10 cellular contexts compared by ENCODE assay signal in the genomic region with DNA sequence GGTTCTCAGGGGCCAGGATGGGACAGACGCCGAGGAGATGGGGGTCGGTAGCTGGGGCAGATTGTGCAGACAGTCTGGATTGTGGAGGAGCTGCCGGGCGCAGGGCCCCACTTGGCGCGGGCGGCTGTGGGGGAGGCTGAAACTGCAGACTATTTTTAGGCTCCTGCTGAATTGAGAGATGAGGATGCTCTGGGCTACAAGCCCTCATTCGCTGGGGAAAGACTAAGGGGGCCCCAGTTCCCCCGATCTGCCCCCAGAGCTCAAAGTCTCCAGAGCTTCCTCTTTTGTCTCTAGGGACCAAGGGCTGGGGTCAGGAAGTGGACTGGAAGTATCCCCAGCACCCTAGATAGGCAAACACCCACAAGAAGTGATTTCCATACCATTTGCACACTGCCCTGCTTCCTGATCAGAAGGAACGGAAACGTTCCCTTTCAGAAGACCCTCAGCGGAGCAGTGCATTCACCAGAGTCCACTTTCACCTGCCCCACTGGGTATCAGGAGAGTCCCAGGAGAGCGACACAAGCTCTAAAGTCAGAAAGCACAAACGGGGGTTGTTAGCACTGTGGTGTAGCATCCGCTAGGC. TPM values are rescaled to one million over a fixed set of nuclear protein-coding genes. Genes with fewer than 3 reads are reported as not detected.
DNase-seq lines count a peak whose midpoint lies in the region; ATAC-seq, FAIRE-seq and TF ChIP-seq lines count a peak whose summit lies in the region.
"Had no signal": no experiment of that assay in that cellular context is flagged by ENCODE, and none has a peak within 500 bp of the region (broad histone marks: within the 10 kb centered on the region; RNA-seq: fewer than 3 reads in every experiment).

No MANE protein-coding gene starts in this region.

- no peak overlapping the region for H2AFZ ChIP-seq in DND-41 (ENCODE audit: low read depth, low read length)

- ATAC-seq in DND-41 (ENCODE audit: insufficient read depth, low read depth) (no peak), HG03521 (IDR thresholded peaks at IDR 0.05; ENCODE audit: unreplicated experiment) (peak; percentile 19)
- ATAC-seq: left lung had no signal

- H3K27ac ChIP-seq in DND-41 (ENCODE audit: low read length) (peak overlapping the region; percentile 99), esophagus squamous epithelium (no peak overlapping the region)

- TF ChIP-seq CTCF in DND-41 (IDR thresholded peaks at IDR 0.05; ENCODE audit: borderline replicate concordance, extremely low read depth, low read length, poor library complexity, severe bottlenecking) (no peak), D721Med (IDR thresholded peaks at IDR 0.05; ENCODE audit: insufficient read depth, missing control alignments) (no peak), esophagus squamous epithelium (IDR thresholded peaks at IDR 0.05) (no peak)

- no peaks in the 10 kb centered on the region for H3K36me3 ChIP-seq in DND-41 (ENCODE audit: insufficient read depth, low read length)
- no peaks in the 10 kb centered on the region for H3K36me3 ChIP-seq in esophagus squamous epithelium
- H3K36me3 ChIP-seq: left lung had no signal

- peak overlapping the region; percentile 38 for H3K9ac ChIP-seq in DND-41 (ENCODE audit: low read depth, low read length)

- H3K4me2 ChIP-seq in DND-41 (ENCODE audit: insufficient read depth, low read length), result peak overlapping the region; percentile 40; the same call in 1 of the 2 replicates

- H3K4me3 ChIP-seq in DND-41 (ENCODE audit: low read depth in 1 of 2, low read length in 2 of 2) (no peak overlapping the region), esophagus squamous epithelium (no peak overlapping the region)
- H3K4me3 ChIP-seq: left lung had no signal

- DNase-seq in DND-41 (peak; percentile 51), GM19238 (ENCODE audit: insufficient read length, low spot score) (peak; percentile 83), anterior cingulate cortex (lab: John Stamatoyannopoulos, UW) (peak in 31 of 58 donors; percentile 9 to 65 (median 34)), NCI-H187 (lab: John Stamatoyannopoulos, UW) (no peak), D721Med (ENCODE audit: insufficient read length, low spot score) (no peak), esophagus squamous epithelium (lab: John Stamatoyannopoulos, UW) (no peak), HuH-7 (ENCODE audit: low spot score) (no peak)
- DNase-seq: left lung had no signal

- H3K9me3 ChIP-seq in DND-41 (ENCODE audit: insufficient read depth, low read length, severe bottlenecking) (no peaks in the 10 kb centered on the region), esophagus squamous epithelium (no peaks in the 10 kb centered on the region)
- H3K9me3 ChIP-seq: left lung had no signal

- TF ChIP-seq POLR2A in esophagus squamous epithelium (IDR thresholded peaks at IDR 0.05), result no peak

- no peaks in the 10 kb centered on the region for H4K20me1 ChIP-seq in DND-41 (ENCODE audit: insufficient read depth, low read length)

- FAIRE-seq in D721Med (lab: Jason Lieb, UNC), result no peak
- FAIRE-seq: G401.6 had no signal

- WGBS in esophagus squamous epithelium, 2 donors, result 56 to 59% methylated on average over 11 to 13 of the region's 16 CpGs

- intact Hi-C loops in esophagus squamous epithelium (cut with DNase I), result no loop called here

- H3K27me3 ChIP-seq in DND-41 (ENCODE audit: insufficient read depth, low read length, poor library complexity), result no peaks in the 10 kb centered on the region
- H3K27me3 ChIP-seq in esophagus squamous epithelium, result peaks cover 0 to 66% (median 0%) of the 10 kb centered on the region in 4 donors

- peaks cover 53% of the 10 kb centered on the region for H3K4me1 ChIP-seq in DND-41 (ENCODE audit: insufficient read depth, low read length)
- peaks cover 6 to 47% (median 8%) of the 10 kb centered on the region in 3 donors for H3K4me1 ChIP-seq in esophagus squamous epithelium

- H3K79me2 ChIP-seq in DND-41 (ENCODE audit: insufficient read depth, low read length), result no peaks in the 10 kb centered on the region

RNA-seq across cellular contexts. Expression of gene SEMA7A, which starts 29.7 kb away (rescaled TPM):
- total RNA-seq in esophagus squamous epithelium, result 1 to 10 TPM; 1.2 to 7.5 (median 2.9) TPM

RNA-seq across cellular contexts. Expression of gene CYP11A1, which starts 36.6 kb away (rescaled TPM):
- total RNA-seq in esophagus squamous epithelium, result 10 to 100 TPM in 2 of 4 donors, 1 to 10 TPM in 2; 1.3 to 17.0 (median 9.5) TPM

RNA-seq across cellular contexts. Expression of gene UBL7, which starts 56.9 kb away (rescaled TPM):
- 10 to 100 TPM; 31.2 to 44.0 (median 35.2) TPM for total RNA-seq in esophagus squamous epithelium

Comparison
In these comparisons a context has a peak if more than half of its experiments do, and no peak if none do; other contexts are left out.
1. DNase-seq: peak in DND-41 (single experiment), GM19238 (single experiment) and anterior cingulate cortex (31 of 58); none in NCI-H187 (0 of 2), D721Med (single experiment), esophagus squamous epithelium (single experiment) and HuH-7 (single experiment).